Comparison of ENCODE assay signal across 13 cellular contexts in genomic region chr4:145552181-145552822, GRCh38.
A peak's percentile ranks its signal among the peaks of the same experiment; 100 is the strongest.
DNase-seq lines count a peak whose midpoint lies in the region; ATAC-seq and TF ChIP-seq lines count a peak whose summit lies in the region.
"Had no signal": no experiment of that assay in that cellular context is flagged by ENCODE, and none has a peak within 500 bp of the region (broad histone marks: within the 10 kb centered on the region; RNA-seq: fewer than 3 reads in every experiment).

No MANE protein-coding gene starts in this region.

- no peak for TF ChIP-seq EP300 in upper lobe of left lung (IDR thresholded peaks at IDR 0.05)

- H3K4me3 ChIP-seq in upper lobe of left lung (no peak overlapping the region), adrenal gland (no peak overlapping the region)

- ATAC-seq in GM18868 (IDR thresholded peaks at IDR 0.05; ENCODE audit: unreplicated experiment) (peak; percentile 85), GM21526 (IDR thresholded peaks at IDR 0.05; ENCODE audit: low FRiP score, unreplicated experiment) (peak; percentile 82), HG03135 (IDR thresholded peaks at IDR 0.05; ENCODE audit: unreplicated experiment) (peak; percentile 80), upper lobe of left lung (ENCODE audit: low FRiP score in 2 of 2) (no peak)

- H3K9me3 ChIP-seq in upper lobe of left lung, result no peaks in the 10 kb centered on the region
- H3K9me3 ChIP-seq in adrenal gland (replicated peaks in 1 of 3), result no peaks in the 10 kb centered on the region
- H3K9me3 ChIP-seq: Caco-2 had no signal

- TF ChIP-seq CTCF in upper lobe of left lung (IDR thresholded peaks at IDR 0.05) (no peak), adrenal gland (IDR thresholded peaks at IDR 0.05) (no peak)

- peak overlapping the region; percentile 21 to 91 (median 79) for H3K27ac Mint-ChIP-seq in immature natural killer cell
- H3K27ac Mint-ChIP-seq: activated CD4-positive, alpha-beta T cell treated with anti-CD3 and anti-CD28 coated beads, Interleukin-2, amount 10 ng/mL, durations not matched to agents 24 days and 14 days; stimulated activated naive CD8-positive, alpha-beta T cell treated with anti-CD3 and anti-CD28 coated beads, Interleukin-15, Interleukin-2, amounts not matched to agents 100 ng/mL and 50 ng/mL, for 24 hours had no signal

- WGBS in upper lobe of left lung, 2 donors, result 90 to 91% methylated on average over 4 of the region's 4 CpGs
- 87 to 95% (median 91%) methylated on average over 4 of the region's 4 CpGs for WGBS in adrenal gland, 4 donors

- peaks cover 0 to 15% (median 0%) of the 10 kb centered on the region in 4 donors for H3K36me3 ChIP-seq in upper lobe of left lung
- no peaks in the 10 kb centered on the region for H3K36me3 ChIP-seq in adrenal gland (replicated peaks in 1 of 2)

- no peak overlapping the region for H3K27ac ChIP-seq in upper lobe of left lung
- H3K27ac ChIP-seq in adrenal gland, result no peak overlapping the region

- intact Hi-C loops in adrenal gland (cut with DNase I), result loop anchor here in 1 of 2 donors (10.0 kb wide), 1 partner anchor 318 kb away; no protein-coding TSS in a partner anchor

- peak overlapping the region; percentile 15 to 82 (median 47) for H3K4me3 Mint-ChIP-seq in immature natural killer cell
- H3K4me3 Mint-ChIP-seq: activated CD4-positive, alpha-beta T cell treated with anti-CD3 and anti-CD28 coated beads, Interleukin-2, amount 10 ng/mL, durations not matched to agents 24 days and 14 days; stimulated activated naive CD8-positive, alpha-beta T cell treated with anti-CD3 and anti-CD28 coated beads, Interleukin-15, Interleukin-2, amounts not matched to agents 100 ng/mL and 50 ng/mL, for 24 hours had no signal

- no peaks in the 10 kb centered on the region for H3K36me3 Mint-ChIP-seq in immature natural killer cell

- H3K9me3 Mint-ChIP-seq in immature natural killer cell, result no peaks in the 10 kb centered on the region
- H3K9me3 Mint-ChIP-seq: activated CD4-positive, alpha-beta T cell treated with anti-CD3 and anti-CD28 coated beads, Interleukin-2, amount 10 ng/mL, durations not matched to agents 24 days and 14 days; stimulated activated naive CD8-positive, alpha-beta T cell treated with anti-CD3 and anti-CD28 coated beads, Interleukin-15, Interleukin-2, amounts not matched to agents 100 ng/mL and 50 ng/mL, for 24 hours had no signal

- peak in 2 of 3 donors; percentile 8 to 9 for DNase-seq in immature natural killer cell
- DNase-seq in upper lobe of left lung, result no peak
- DNase-seq in activated CD8-positive, alpha-beta memory T cell treated with anti-CD3 and anti-CD28 coated beads, Interleukin-2, amount 50 U/mL, for 48 hours, result no peak
- DNase-seq in SKM-1 treated with dmso at 0.1 percent for 144 hours (lab: John Stamatoyannopoulos, UW; ENCODE audit: unreplicated experiment), result no peak
- DNase-seq in adrenal gland, result no peak
- DNase-seq: activated CD4-positive, alpha-beta T cell treated with anti-CD3 and anti-CD28 coated beads, Interleukin-2, amount 10 ng/mL, durations not matched to agents 24 days and 14 days; Caco-2; effector memory CD4-positive, alpha-beta T cell; NCI-H2081 treated with DMSO at 0.1 percent for 48 hours had no signal

- H3K27me3 Mint-ChIP-seq in immature natural killer cell (ENCODE audit: low read depth in 3 of 3), result peaks cover 0 to 2% (median 0%) of the 10 kb centered on the region in 3 donors
- H3K27me3 Mint-ChIP-seq: activated CD4-positive, alpha-beta T cell treated with anti-CD3 and anti-CD28 coated beads, Interleukin-2, amount 10 ng/mL, durations not matched to agents 24 days and 14 days had no signal

- H3K27me3 ChIP-seq in upper lobe of left lung (no peaks in the 10 kb centered on the region), adrenal gland (no peaks in the 10 kb centered on the region)

- no peaks in the 10 kb centered on the region for H3K4me1 ChIP-seq in upper lobe of left lung
- peaks cover 0 to 11% of the 10 kb centered on the region in 2 donors for H3K4me1 ChIP-seq in adrenal gland (replicated peaks in 1 of 2)
- H3K4me1 ChIP-seq: Caco-2 had no signal

- TF ChIP-seq POLR2A in upper lobe of left lung (IDR thresholded peaks at IDR 0.05), result no peak
- no peak for TF ChIP-seq POLR2A in adrenal gland (IDR thresholded peaks at IDR 0.05)

- peaks cover 15 to 23% of the 10 kb centered on the region in 2 donors for H3K4me1 Mint-ChIP-seq in immature natural killer cell

Comparison
In these comparisons a context has a peak if more than half of its experiments do, and no peak if none do; other contexts are left out.
1. ATAC-seq: peak in GM18868 (single experiment), GM21526 (single experiment) and HG03135 (single experiment); none in upper lobe of left lung (0 of 2).
2. DNase-seq: peak in immature natural killer cell (2 of 3); none in upper lobe of left lung (0 of 2), activated CD8-positive, alpha-beta memory T cell treated with anti-CD3 and anti-CD28 coated beads, Interleukin-2, amount 50 U/mL, for 48 hours (single experiment), SKM-1 treated with dmso at 0.1 percent for 144 hours (single experiment) and adrenal gland (0 of 7).